In genomic region chr4:98226396-98226795, GRCh38 we compare ENCODE assay signal across 2 cellular contexts.
TF ChIP-seq lines count a peak whose summit lies in the region.

No MANE protein-coding gene starts in this region.

TF ChIP-seq in K562, 482 proteins besides CTCF, POLR2A, EP300 and RAD21 (continued from another document):
- TF ChIP-seq ZNF449 (CRISPR knock-in tag; IDR thresholded peaks at IDR 0.05) = no peak

TF ChIP-seq in liver, 16 proteins besides CTCF, POLR2A, EP300 and RAD21 (continued from another document):
- no peak for TF ChIP-seq ZBTB33 (IDR thresholded peaks at IDR 0.05)
- TF ChIP-seq JUND (IDR thresholded peaks at IDR 0.05) = peak in 1 of 2 donors; percentile 29
- no peak for TF ChIP-seq GABPA (IDR thresholded peaks at IDR 0.05 in 1 of 2, conservative IDR thresholded peaks at IDR 0.05 in 1 of 2)
- peak; percentile 44 for TF ChIP-seq REST (IDR thresholded peaks at IDR 0.05)
- TF ChIP-seq HNF4G (IDR thresholded peaks at IDR 0.05) = no peak
- no peak for TF ChIP-seq MAX (IDR thresholded peaks at IDR 0.05)
- peak; percentile 38 to 55 for TF ChIP-seq HNF4A (conservative IDR thresholded peaks at IDR 0.05)
- peak; percentile 40 for TF ChIP-seq FOXA2 (IDR thresholded peaks at IDR 0.05)
- no peak for TF ChIP-seq FOXA1 (IDR thresholded peaks at IDR 0.05)
- TF ChIP-seq NR2F2 (IDR thresholded peaks at IDR 0.05) = no peak
- TF ChIP-seq TAF1 (conservative IDR thresholded peaks at IDR 0.05) = no peak
- peak; percentile 58 for TF ChIP-seq ATF3 (IDR thresholded peaks at IDR 0.05)
- peak in 1 of 2 donors; percentile 46 for TF ChIP-seq RXRA (IDR thresholded peaks at IDR 0.05)
- TF ChIP-seq YY1 (IDR thresholded peaks at IDR 0.05) = peak; percentile 57
- TF ChIP-seq EGR1 (IDR thresholded peaks at IDR 0.05; ENCODE audit: low read depth in 2 of 2) = no peak
